Comparison of ENCODE assay signal across 1 cellular context in genomic region chr5:62621280-62621679, GRCh38.
A peak's percentile ranks its signal among the peaks of the same experiment; 100 is the strongest.
TF ChIP-seq lines count a peak whose summit lies in the region.

No MANE protein-coding gene starts in this region.

TF ChIP-seq in K562, 482 proteins besides CTCF, POLR2A, EP300 and RAD21:
- TF ChIP-seq NCOR1 (IDR thresholded peaks at IDR 0.05) (no peak), EGR1 (conservative IDR thresholded peaks at IDR 0.05) (peak; percentile 45; the same call in 1 of the 2 replicates), ARID1B (IDR thresholded peaks at IDR 0.05) (peak; percentile 18; the same call in 1 of the 2 replicates), PRDM10 (IDR thresholded peaks at IDR 0.05; ENCODE audit: partially characterized antibody) (peak; percentile 72)
- TF ChIP-seq, protein P1, sequence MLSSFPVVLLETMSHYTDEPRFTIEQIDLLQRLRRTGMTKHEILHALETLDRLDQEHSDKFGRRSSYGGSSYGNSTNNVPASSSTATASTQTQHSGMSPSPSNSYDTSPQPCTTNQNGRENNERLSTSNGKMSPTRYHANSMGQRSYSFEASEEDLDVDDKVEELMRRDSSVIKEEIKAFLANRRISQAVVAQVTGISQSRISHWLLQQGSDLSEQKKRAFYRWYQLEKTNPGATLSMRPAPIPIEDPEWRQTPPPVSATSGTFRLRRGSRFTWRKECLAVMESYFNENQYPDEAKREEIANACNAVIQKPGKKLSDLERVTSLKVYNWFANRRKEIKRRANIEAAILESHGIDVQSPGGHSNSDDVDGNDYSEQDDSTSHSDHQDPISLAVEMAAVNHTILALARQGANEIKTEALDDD (IDR thresholded peaks at IDR 0.05), result peak; percentile 13; the same call in 1 of the 2 replicates
